ENCODE assay signal across 24 cellular contexts in genomic region chr16:3673676-3674377, GRCh38.
"Had no signal": no experiment of that assay in that cellular context is flagged by ENCODE, and none has a peak within 500 bp of the region (broad histone marks: within the 10 kb centered on the region; RNA-seq: fewer than 3 reads in every experiment).

No MANE protein-coding gene starts in this region.

- H3K27ac Mint-ChIP-seq: activated CD4-positive, alpha-beta T cell treated with anti-CD3 and anti-CD28 coated beads for 36 hours; activated naive CD8-positive, alpha-beta T cell; activated T-helper 2 cell treated with anti-CD3 and anti-CD28 coated beads, Interferon-gamma antibody, Interleukin-2, Interleukin-4, amounts not matched to agents 10 μg/mL and 5 μg/mL and 100 μg/mL, durations not matched to agents 14 hours and 24 hours and 36 hours; nephron had no signal

- H3K27ac ChIP-seq: coronary artery, esophagus squamous epithelium, gastrocnemius medialis, sigmoid colon, thyroid gland had no signal

- H3K36me3 Mint-ChIP-seq: activated naive CD8-positive, alpha-beta T cell had no signal

- H3K9me3 ChIP-seq: esophagus squamous epithelium, gastrocnemius medialis, sigmoid colon, thyroid gland had no signal

- H3K27me3 ChIP-seq: esophagus squamous epithelium, gastrocnemius medialis, sigmoid colon, thyroid gland had no signal

- DNase-seq: activated CD4-positive, alpha-beta T cell treated with anti-CD3 and anti-CD28 coated beads for 36 hours; activated CD4-positive, alpha-beta T cell treated with anti-CD3 and anti-CD28 coated beads, Interleukin-2, amount 50 U/mL, for 4 hours; activated CD8-positive, alpha-beta memory T cell treated with anti-CD3 and anti-CD28 coated beads for 24 hours; activated CD8-positive, alpha-beta memory T cell treated with anti-CD3 and anti-CD28 coated beads, Interleukin-2, amount 50 U/mL, for 4 hours; activated naive CD4-positive, alpha-beta T cell; activated T-cell treated with anti-CD3 and anti-CD28 coated beads, Interleukin-2, amount 50 U/mL, for 24 hours; amniotic stem cell; cerebellar nuclear complex; esophagus squamous epithelium; gastrocnemius medialis; hippocampal formation; left ventricle myocardium superior; mammary epithelial cell; nucleus accumbens; sigmoid colon; stimulated activated CD4-positive, alpha-beta T cell treated with anti-CD3 and anti-CD28 coated beads, Interleukin-15, amount 100 ng/mL, for 24 hours; stimulated activated naive CD4-positive, alpha-beta T cell; thyroid gland had no signal

- H3K4me1 Mint-ChIP-seq: activated CD4-positive, alpha-beta T cell treated with anti-CD3 and anti-CD28 coated beads for 36 hours; mesothelial cell of epicardium; nephron had no signal

- ATAC-seq: activated CD4-positive, alpha-beta T cell treated with anti-CD3 and anti-CD28 coated beads for 36 hours; gastrocnemius medialis; left ventricle myocardium superior had no signal

- H3K27me3 Mint-ChIP-seq: activated CD4-positive, alpha-beta T cell treated with anti-CD3 and anti-CD28 coated beads for 36 hours; activated naive CD8-positive, alpha-beta T cell; activated T-cell treated with anti-CD3 and anti-CD28 coated beads, Interleukin-2, amount 50 U/mL, for 24 hours had no signal

- H3K4me2 ChIP-seq: smooth muscle cell had no signal

- H3K4me3 Mint-ChIP-seq: activated CD4-positive, alpha-beta T cell treated with anti-CD3 and anti-CD28 coated beads for 36 hours; activated naive CD8-positive, alpha-beta T cell; activated T-cell treated with anti-CD3 and anti-CD28 coated beads, Interleukin-2, amount 50 U/mL, for 24 hours; mesothelial cell of epicardium; nephron had no signal

- H3K9me3 Mint-ChIP-seq: activated T-cell treated with anti-CD3 and anti-CD28 coated beads, Interleukin-2, amount 50 U/mL, for 24 hours; activated T-helper 2 cell treated with anti-CD3 and anti-CD28 coated beads, Interferon-gamma antibody, Interleukin-2, Interleukin-4, amounts not matched to agents 10 μg/mL and 5 μg/mL and 100 μg/mL, durations not matched to agents 14 hours and 24 hours and 36 hours; mesothelial cell of epicardium; nephron had no signal

- H3K4me3 ChIP-seq: coronary artery, esophagus squamous epithelium, gastrocnemius medialis, sigmoid colon, smooth muscle cell, thyroid gland had no signal

- H3K4me1 ChIP-seq: esophagus squamous epithelium, gastrocnemius medialis, thyroid gland had no signal
